Comparison of ENCODE assay signal across 2 cellular contexts in the genomic region with DNA sequence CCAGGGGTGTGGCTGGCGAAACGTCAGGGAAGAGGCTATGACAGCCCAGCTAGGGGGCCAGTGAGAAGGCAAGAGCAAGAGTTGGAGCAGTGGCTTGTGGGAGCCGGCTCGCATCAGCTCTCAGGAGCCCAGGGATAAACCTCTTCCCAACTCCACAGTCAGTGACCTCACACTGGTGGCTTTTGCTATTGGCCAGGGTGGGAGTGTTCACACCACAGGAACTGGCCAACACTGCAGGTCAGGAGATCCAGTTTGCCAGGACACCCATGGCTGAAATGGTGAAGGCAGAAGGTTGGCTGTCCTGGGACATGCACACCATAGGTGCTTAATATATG.
TF ChIP-seq lines count a peak whose summit lies in the region.

No MANE protein-coding gene starts in this region.

TF ChIP-seq in HepG2, 621 proteins besides CTCF, POLR2A, EP300 and RAD21:
- TF ChIP-seq, protein P1, sequence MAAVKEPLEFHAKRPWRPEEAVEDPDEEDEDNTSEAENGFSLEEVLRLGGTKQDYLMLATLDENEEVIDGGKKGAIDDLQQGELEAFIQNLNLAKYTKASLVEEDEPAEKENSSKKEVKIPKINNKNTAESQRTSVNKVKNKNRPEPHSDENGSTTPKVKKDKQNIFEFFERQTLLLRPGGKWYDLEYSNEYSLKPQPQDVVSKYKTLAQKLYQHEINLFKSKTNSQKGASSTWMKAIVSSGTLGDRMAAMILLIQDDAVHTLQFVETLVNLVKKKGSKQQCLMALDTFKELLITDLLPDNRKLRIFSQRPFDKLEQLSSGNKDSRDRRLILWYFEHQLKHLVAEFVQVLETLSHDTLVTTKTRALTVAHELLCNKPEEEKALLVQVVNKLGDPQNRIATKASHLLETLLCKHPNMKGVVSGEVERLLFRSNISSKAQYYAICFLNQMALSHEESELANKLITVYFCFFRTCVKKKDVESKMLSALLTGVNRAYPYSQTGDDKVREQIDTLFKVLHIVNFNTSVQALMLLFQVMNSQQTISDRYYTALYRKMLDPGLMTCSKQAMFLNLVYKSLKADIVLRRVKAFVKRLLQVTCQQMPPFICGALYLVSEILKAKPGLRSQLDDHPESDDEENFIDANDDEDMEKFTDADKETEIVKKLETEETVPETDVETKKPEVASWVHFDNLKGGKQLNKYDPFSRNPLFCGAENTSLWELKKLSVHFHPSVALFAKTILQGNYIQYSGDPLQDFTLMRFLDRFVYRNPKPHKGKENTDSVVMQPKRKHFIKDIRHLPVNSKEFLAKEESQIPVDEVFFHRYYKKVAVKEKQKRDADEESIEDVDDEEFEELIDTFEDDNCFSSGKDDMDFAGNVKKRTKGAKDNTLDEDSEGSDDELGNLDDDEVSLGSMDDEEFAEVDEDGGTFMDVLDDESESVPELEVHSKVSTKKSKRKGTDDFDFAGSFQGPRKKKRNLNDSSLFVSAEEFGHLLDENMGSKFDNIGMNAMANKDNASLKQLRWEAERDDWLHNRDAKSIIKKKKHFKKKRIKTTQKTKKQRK (IDR thresholded peaks at IDR 0.05; ENCODE audit: low read length) = no peak
- no peak for TF ChIP-seq SNAI1 (CRISPR knock-in tag; IDR thresholded peaks at IDR 0.05; ENCODE audit: borderline replicate concordance)
- TF ChIP-seq, protein P2, sequence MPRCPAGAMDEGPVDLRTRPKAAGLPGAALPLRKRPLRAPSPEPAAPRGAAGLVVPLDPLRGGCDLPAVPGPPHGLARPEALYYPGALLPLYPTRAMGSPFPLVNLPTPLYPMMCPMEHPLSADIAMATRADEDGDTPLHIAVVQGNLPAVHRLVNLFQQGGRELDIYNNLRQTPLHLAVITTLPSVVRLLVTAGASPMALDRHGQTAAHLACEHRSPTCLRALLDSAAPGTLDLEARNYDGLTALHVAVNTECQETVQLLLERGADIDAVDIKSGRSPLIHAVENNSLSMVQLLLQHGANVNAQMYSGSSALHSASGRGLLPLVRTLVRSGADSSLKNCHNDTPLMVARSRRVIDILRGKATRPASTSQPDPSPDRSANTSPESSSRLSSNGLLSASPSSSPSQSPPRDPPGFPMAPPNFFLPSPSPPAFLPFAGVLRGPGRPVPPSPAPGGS (CRISPR knock-in tag; IDR thresholded peaks at IDR 0.05) = no peak
- no peak for TF ChIP-seq SMAD3 (CRISPR knock-in tag; IDR thresholded peaks at IDR 0.05)
- no peak for TF ChIP-seq NKX3-1 (CRISPR knock-in tag; IDR thresholded peaks at IDR 0.05)
- no peak for TF ChIP-seq ZNF598 (CRISPR knock-in tag; IDR thresholded peaks at IDR 0.05; ENCODE audit: borderline replicate concordance)
- no peak for TF ChIP-seq ZNF260 (CRISPR knock-in tag; IDR thresholded peaks at IDR 0.05; ENCODE audit: borderline replicate concordance, low read depth)
- no peak for TF ChIP-seq RBM39 (IDR thresholded peaks at IDR 0.05; ENCODE audit: low read depth, low read length, poor library complexity, severe bottlenecking)
- TF ChIP-seq, protein P3, sequence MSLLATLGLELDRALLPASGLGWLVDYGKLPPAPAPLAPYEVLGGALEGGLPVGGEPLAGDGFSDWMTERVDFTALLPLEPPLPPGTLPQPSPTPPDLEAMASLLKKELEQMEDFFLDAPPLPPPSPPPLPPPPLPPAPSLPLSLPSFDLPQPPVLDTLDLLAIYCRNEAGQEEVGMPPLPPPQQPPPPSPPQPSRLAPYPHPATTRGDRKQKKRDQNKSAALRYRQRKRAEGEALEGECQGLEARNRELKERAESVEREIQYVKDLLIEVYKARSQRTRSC (CRISPR knock-in tag; IDR thresholded peaks at IDR 0.05; ENCODE audit: low read depth) = no peak
- TF ChIP-seq NFE2L1 (CRISPR knock-in tag; IDR thresholded peaks at IDR 0.05; ENCODE audit: borderline replicate concordance) = no peak

TF ChIP-seq in H1, 55 proteins besides CTCF, POLR2A, EP300 and RAD21:
- TF ChIP-seq SP2 (IDR thresholded peaks at IDR 0.05; ENCODE audit: low read length) (no peak), PHF8 (conservative IDR thresholded peaks at IDR 0.05; ENCODE audit: low read depth, low read length) (no peak), SAP30 (IDR thresholded peaks at IDR 0.05; ENCODE audit: insufficient read depth, insufficient replicate concordance, low read length) (no peak), TAF1 (IDR thresholded peaks at IDR 0.05; ENCODE audit: low read depth, low read length) (no peak), GTF2F1 (IDR thresholded peaks at IDR 0.05; ENCODE audit: borderline replicate concordance, low read depth, low read length) (no peak)
